In the genomic region with DNA sequence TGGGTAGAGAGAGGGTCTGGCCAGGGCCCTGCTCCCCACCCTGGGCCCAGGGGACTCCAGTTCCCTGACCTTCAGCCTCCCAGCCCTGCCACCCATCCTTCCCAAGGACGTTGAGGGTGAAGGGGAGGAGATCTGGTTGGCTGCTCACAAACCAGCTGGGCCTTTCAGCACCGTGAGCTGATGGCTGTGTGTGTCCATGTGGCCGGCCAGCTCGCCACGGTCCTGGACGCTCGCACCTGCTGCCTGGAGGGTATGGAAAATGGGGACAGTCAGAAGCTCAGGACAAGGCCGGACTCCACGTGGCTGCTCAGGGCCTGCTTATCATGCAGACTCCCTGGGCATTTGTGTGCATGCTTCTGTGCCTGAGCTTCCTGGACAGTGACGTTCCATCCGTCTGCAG, we compare ENCODE assay signal across 6 cellular contexts.
DNase-seq lines count a peak whose midpoint lies in the region; ATAC-seq, FAIRE-seq and TF ChIP-seq lines count a peak whose summit lies in the region.
"Not testable (repeated sequence)": the region's sequence is repeated elsewhere in the genome, so short reads cannot be mapped to it uniquely, and the experiment has no call there.

No MANE protein-coding gene starts in this region.

- H3K9ac ChIP-seq in BLaER1 treated with 17β-estradiol and CSF1 and Interleukin-3, amounts not matched to agents 10 nM and 100 nM, result 0 out of 22 replicates have a peak overlapping the region, but pooled peaks of 1 of the 11 experiments have one; percentile 19
- not testable (repeated sequence) for H3K9ac ChIP-seq in kidney (ENCODE audit: low read length in 2 of 2)

- TF ChIP-seq CTCF in left ventricle myocardium inferior (IDR thresholded peaks at IDR 0.05; ENCODE audit: borderline replicate concordance); kidney (IDR thresholded peaks at IDR 0.05; ENCODE audit: borderline replicate concordance, extremely low read depth, insufficient read depth); spleen (IDR thresholded peaks at IDR 0.05 in 8 of 11, conservative IDR thresholded peaks at IDR 0.05 in 3 of 11): not testable (repeated sequence)

- peaks cover 12 to 40% (median 32%) of the 10 kb centered on the region in 10 experiments for H3K4me1 ChIP-seq in BLaER1 treated with 17β-estradiol and CSF1 and Interleukin-3, amounts not matched to agents 10 nM and 100 nM
- H3K4me1 ChIP-seq in left ventricle myocardium inferior (peaks cover 48% of the 10 kb centered on the region), spleen (peaks cover 0 to 30% (median 7%) of the 10 kb centered on the region in 6 donors)
- not testable (repeated sequence) for H3K4me1 ChIP-seq in kidney (ENCODE audit: control insufficient read depth in 1 of 2, insufficient read depth in 1 of 2, low read depth in 1 of 2, low read length in 2 of 2)

- not testable (repeated sequence) for H3K27me3 ChIP-seq in BLaER1 treated with 17β-estradiol and CSF1 and Interleukin-3, amounts not matched to agents 10 nM and 100 nM; left ventricle myocardium inferior (ENCODE audit: low read depth); spleen (replicated peaks in 1 of 7)

- H3K36me3 Mint-ChIP-seq in memory B cell, result not testable (repeated sequence)

- H3K4me2 ChIP-seq in BLaER1 treated with 17β-estradiol and CSF1 and Interleukin-3, amounts not matched to agents 10 nM and 100 nM, result peak overlapping the region in 9 of 11 experiments; percentile 33 to 73 (median 66); a peak in 18 of 22 replicates

- not testable (repeated sequence) for H3K4me3 Mint-ChIP-seq in memory B cell

- H3K9me3 Mint-ChIP-seq in memory B cell, result not testable (repeated sequence)

- not testable (repeated sequence) for TF ChIP-seq POLR2A in spleen (IDR thresholded peaks at IDR 0.05)

- peak; percentile 42 for DNase-seq in activated effector memory CD4-positive, alpha-beta T cell treated with anti-CD3 and anti-CD28 coated beads, Interleukin-2, amount 50 U/mL, for 16 hours
- DNase-seq in left ventricle myocardium inferior; memory B cell (ENCODE audit: low spot score in 2 of 2): not testable (repeated sequence)
- DNase-seq in kidney (peak; percentile 54), spleen (peak; percentile 51)

- not testable (repeated sequence) for H3K9me3 ChIP-seq in BLaER1 treated with 17β-estradiol and CSF1 and Interleukin-3, amounts not matched to agents 10 nM and 100 nM (replicated peaks in 1 of 11); left ventricle myocardium inferior (replicated peaks); kidney (ENCODE audit: control insufficient read depth in 1 of 2, low read length in 2 of 2); spleen

- not testable (repeated sequence) for H3K27me3 Mint-ChIP-seq in memory B cell

- not testable (repeated sequence) for H3K36me3 ChIP-seq in BLaER1 treated with 17β-estradiol and CSF1 and Interleukin-3, amounts not matched to agents 10 nM and 100 nM; left ventricle myocardium inferior; kidney (ENCODE audit: control insufficient read depth in 1 of 2, insufficient read depth in 2 of 2, low read length in 2 of 2); spleen

- FAIRE-seq in kidney (lab: Jason Lieb, UNC), result not testable (repeated sequence)

- intact Hi-C loops in left ventricle myocardium inferior (cut with micrococcal nuclease); kidney (cut with DNase I); spleen (cut with DNase I; ENCODE audit: low total_unique reads): not testable (repeated sequence)

- H4K20me1 ChIP-seq in BLaER1 treated with 17β-estradiol and CSF1 and Interleukin-3, amounts not matched to agents 10 nM and 100 nM, result not testable (repeated sequence)

- ATAC-seq in memory B cell (ENCODE audit: low read depth), result not testable (repeated sequence)

- H3K4me1 Mint-ChIP-seq in memory B cell, result peaks cover 12% of the 10 kb centered on the region

- 81 to 93% (median 90%) methylated on average over 7 to 11 of the region's 11 CpGs for WGBS in spleen, 5 donors

- H3K27ac Mint-ChIP-seq in memory B cell, result peak overlapping the region; percentile 50

- H3K27ac ChIP-seq in BLaER1 treated with 17β-estradiol and CSF1 and Interleukin-3, amounts not matched to agents 10 nM and 100 nM, result peak overlapping the region in 1 of 11 experiments; percentile 32; a peak in 1 of 22 replicates
- peak overlapping the region; percentile 90 for H3K27ac ChIP-seq in left ventricle myocardium inferior (replicated peaks)
- H3K27ac ChIP-seq in kidney (ENCODE audit: low read depth in 2 of 2, low read length in 2 of 2); spleen: not testable (repeated sequence)

- H3K4me3 ChIP-seq in BLaER1 treated with 17β-estradiol and CSF1 and Interleukin-3, amounts not matched to agents 10 nM and 100 nM; left ventricle myocardium inferior; kidney (ENCODE audit: low read length in 2 of 2); spleen: not testable (repeated sequence)
